ENCODE assay signal across 1 cellular context in the genomic region with DNA sequence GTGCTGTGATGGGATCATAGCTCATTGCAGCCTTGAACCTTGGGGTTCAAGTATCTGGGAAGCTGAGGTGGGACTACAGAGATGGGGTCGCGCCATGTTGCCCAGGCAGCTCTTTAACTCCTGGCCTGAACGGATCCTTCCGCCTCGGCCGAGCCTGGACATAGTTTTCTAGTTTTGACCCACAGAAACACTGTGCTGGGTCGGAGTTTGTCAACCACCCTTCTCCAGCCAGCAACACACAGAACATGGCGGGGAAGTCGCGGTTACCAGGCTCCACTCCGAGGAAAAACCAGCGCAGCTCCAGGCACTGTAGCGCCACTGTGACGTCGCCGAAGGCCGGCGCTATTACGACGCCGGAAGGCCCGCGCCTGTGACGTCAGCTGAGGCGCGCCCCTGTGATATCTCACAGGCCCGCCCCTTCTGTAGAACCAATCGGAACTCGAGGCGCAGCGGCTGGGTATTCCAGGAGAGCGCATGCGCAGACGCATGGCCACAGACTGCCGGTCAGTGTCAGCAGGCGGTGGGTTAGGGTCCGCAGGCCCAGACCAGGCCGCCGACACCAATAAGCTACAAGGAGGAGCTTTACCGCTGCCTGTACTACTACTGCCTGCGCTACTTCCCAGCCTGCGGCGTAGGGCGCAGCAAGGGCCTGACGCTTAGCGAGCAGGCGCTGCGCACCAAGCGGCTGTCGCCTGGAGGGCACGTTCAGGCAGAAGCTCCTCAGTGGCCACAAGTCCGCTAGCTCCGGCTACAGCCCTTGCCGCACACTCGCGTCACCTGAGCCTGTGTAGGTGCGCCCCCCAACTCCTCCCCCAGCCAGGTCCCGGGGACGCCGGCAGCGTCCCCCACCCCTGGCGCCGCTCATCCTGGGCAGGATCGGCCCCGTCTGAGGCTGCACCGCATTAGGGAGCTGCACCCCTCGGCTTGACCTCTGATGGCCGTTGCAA.
TF ChIP-seq lines count a peak whose summit lies in the region.

No MANE protein-coding gene starts in this region.

TF ChIP-seq in HepG2, 621 proteins besides CTCF, POLR2A, EP300 and RAD21 (continued from another document and continues in another):
- TF ChIP-seq, protein P1, sequence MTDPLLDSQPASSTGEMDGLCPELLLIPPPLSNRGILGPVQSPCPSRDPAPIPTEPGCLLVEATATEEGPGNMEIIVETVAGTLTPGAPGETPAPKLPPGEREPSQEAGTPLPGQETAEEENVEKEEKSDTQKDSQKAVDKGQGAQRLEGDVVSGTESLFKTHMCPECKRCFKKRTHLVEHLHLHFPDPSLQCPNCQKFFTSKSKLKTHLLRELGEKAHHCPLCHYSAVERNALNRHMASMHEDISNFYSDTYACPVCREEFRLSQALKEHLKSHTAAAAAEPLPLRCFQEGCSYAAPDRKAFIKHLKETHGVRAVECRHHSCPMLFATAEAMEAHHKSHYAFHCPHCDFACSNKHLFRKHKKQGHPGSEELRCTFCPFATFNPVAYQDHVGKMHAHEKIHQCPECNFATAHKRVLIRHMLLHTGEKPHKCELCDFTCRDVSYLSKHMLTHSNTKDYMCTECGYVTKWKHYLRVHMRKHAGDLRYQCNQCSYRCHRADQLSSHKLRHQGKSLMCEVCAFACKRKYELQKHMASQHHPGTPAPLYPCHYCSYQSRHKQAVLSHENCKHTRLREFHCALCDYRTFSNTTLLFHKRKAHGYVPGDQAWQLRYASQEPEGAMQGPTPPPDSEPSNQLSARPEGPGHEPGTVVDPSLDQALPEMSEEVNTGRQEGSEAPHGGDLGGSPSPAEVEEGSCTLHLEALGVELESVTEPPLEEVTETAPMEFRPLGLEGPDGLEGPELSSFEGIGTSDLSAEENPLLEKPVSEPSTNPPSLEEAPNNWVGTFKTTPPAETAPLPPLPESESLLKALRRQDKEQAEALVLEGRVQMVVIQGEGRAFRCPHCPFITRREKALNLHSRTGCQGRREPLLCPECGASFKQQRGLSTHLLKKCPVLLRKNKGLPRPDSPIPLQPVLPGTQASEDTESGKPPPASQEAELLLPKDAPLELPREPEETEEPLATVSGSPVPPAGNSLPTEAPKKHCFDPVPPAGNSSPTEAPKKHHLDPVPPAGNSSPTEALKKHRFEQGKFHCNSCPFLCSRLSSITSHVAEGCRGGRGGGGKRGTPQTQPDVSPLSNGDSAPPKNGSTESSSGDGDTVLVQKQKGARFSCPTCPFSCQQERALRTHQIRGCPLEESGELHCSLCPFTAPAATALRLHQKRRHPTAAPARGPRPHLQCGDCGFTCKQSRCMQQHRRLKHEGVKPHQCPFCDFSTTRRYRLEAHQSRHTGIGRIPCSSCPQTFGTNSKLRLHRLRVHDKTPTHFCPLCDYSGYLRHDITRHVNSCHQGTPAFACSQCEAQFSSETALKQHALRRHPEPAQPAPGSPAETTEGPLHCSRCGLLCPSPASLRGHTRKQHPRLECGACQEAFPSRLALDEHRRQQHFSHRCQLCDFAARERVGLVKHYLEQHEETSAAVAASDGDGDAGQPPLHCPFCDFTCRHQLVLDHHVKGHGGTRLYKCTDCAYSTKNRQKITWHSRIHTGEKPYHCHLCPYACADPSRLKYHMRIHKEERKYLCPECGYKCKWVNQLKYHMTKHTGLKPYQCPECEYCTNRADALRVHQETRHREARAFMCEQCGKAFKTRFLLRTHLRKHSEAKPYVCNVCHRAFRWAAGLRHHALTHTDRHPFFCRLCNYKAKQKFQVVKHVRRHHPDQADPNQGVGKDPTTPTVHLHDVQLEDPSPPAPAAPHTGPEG (CRISPR knock-in tag; IDR thresholded peaks at IDR 0.05): peak; percentile 81; the same call in 1 of the 2 replicates
- TF ChIP-seq ZNF362 (CRISPR knock-in tag; IDR thresholded peaks at IDR 0.05; ENCODE audit: borderline replicate concordance): no peak; the same call in 1 of the 2 replicates
- peak; percentile 39; the same call in 1 of the 2 replicates for TF ChIP-seq NR2F2 (IDR thresholded peaks at IDR 0.05; ENCODE audit: borderline replicate concordance, low read depth)
- TF ChIP-seq KDM2A (CRISPR knock-in tag; IDR thresholded peaks at IDR 0.05; ENCODE audit: borderline replicate concordance, low read depth): peak; percentile 79
- peak; percentile 84; the same call in 1 of the 2 replicates for TF ChIP-seq ZNF33B (CRISPR knock-in tag; IDR thresholded peaks at IDR 0.05)
- peak; percentile 34; the same call in 1 of the 2 replicates for TF ChIP-seq FOXO1 (CRISPR knock-in tag; IDR thresholded peaks at IDR 0.05)
- TF ChIP-seq MYC (CRISPR knock-in tag; IDR thresholded peaks at IDR 0.05; ENCODE audit: borderline replicate concordance): peak; percentile 94
- no peak; the same call in 1 of the 2 replicates for TF ChIP-seq PAX8 (CRISPR knock-in tag; IDR thresholded peaks at IDR 0.05; ENCODE audit: borderline replicate concordance)
- TF ChIP-seq IKZF1 (IDR thresholded peaks at IDR 0.05): no peak
- peak; percentile 96 for TF ChIP-seq SATB2 (CRISPR knock-in tag; IDR thresholded peaks at IDR 0.05)
- TF ChIP-seq MEIS2 (CRISPR knock-in tag; IDR thresholded peaks at IDR 0.05): peak; percentile 59; the same call in 1 of the 2 replicates
- 0 out of 2 replicates have a peak, but pooled peaks have one; percentile 25 for TF ChIP-seq ZNF576 (CRISPR knock-in tag; IDR thresholded peaks at IDR 0.05)
- peak; percentile 86 for TF ChIP-seq NRL (CRISPR knock-in tag; IDR thresholded peaks at IDR 0.05; ENCODE audit: borderline replicate concordance)
- TF ChIP-seq ZFP41 (CRISPR knock-in tag; IDR thresholded peaks at IDR 0.05; ENCODE audit: borderline replicate concordance): no peak
- TF ChIP-seq ZNF329 (CRISPR knock-in tag; IDR thresholded peaks at IDR 0.05; ENCODE audit: low read depth): peak; percentile 75; the same call in 1 of the 2 replicates
- no peak for TF ChIP-seq AGO1 (IDR thresholded peaks at IDR 0.05; ENCODE audit: low read depth, low read length, poor library complexity, severe bottlenecking)
- TF ChIP-seq, protein P2, sequence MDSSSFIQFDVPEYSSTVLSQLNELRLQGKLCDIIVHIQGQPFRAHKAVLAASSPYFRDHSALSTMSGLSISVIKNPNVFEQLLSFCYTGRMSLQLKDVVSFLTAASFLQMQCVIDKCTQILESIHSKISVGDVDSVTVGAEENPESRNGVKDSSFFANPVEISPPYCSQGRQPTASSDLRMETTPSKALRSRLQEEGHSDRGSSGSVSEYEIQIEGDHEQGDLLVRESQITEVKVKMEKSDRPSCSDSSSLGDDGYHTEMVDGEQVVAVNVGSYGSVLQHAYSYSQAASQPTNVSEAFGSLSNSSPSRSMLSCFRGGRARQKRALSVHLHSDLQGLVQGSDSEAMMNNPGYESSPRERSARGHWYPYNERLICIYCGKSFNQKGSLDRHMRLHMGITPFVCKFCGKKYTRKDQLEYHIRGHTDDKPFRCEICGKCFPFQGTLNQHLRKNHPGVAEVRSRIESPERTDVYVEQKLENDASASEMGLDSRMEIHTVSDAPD (CRISPR knock-in tag; IDR thresholded peaks at IDR 0.05): peak; percentile 50
- TF ChIP-seq ZBTB46 (CRISPR knock-in tag; IDR thresholded peaks at IDR 0.05; ENCODE audit: borderline replicate concordance): no peak
- TF ChIP-seq ZNF33A (CRISPR knock-in tag; IDR thresholded peaks at IDR 0.05; ENCODE audit: borderline replicate concordance): no peak
- peak; percentile 91; the same call in 1 of the 2 replicates for TF ChIP-seq KDM5B (CRISPR knock-in tag; IDR thresholded peaks at IDR 0.05; ENCODE audit: borderline replicate concordance)
- TF ChIP-seq FOXP1 (IDR thresholded peaks at IDR 0.05): no peak
- no peak for TF ChIP-seq FOXP1 (CRISPR knock-in tag; IDR thresholded peaks at IDR 0.05)
- TF ChIP-seq HCFC1 (IDR thresholded peaks at IDR 0.05; ENCODE audit: low read depth, low read length): 0 out of 2 replicates have a peak, but pooled peaks have one; percentile 20
- no peak; the same call in 1 of the 2 replicates for TF ChIP-seq ZNF720 (CRISPR knock-in tag; IDR thresholded peaks at IDR 0.05)
- peak; percentile 87; the same call in 1 of the 2 replicates for TF ChIP-seq CC2D1A (CRISPR knock-in tag; IDR thresholded peaks at IDR 0.05)
- no peak for TF ChIP-seq ZNF282 (IDR thresholded peaks at IDR 0.05; ENCODE audit: partially characterized antibody)
- peak; percentile 70 for TF ChIP-seq ZNF768 (CRISPR knock-in tag; IDR thresholded peaks at IDR 0.05)
- TF ChIP-seq ZNF703 (CRISPR knock-in tag; IDR thresholded peaks at IDR 0.05; ENCODE audit: borderline replicate concordance): peak; percentile 72; the same call in 1 of the 2 replicates
- no peak for TF ChIP-seq MAFG (CRISPR knock-in tag; IDR thresholded peaks at IDR 0.05)
- peak; percentile 88; the same call in 1 of the 2 replicates for TF ChIP-seq NFKB2 (CRISPR knock-in tag; IDR thresholded peaks at IDR 0.05; ENCODE audit: borderline replicate concordance)
- no peak for TF ChIP-seq ZNF207 (IDR thresholded peaks at IDR 0.05; ENCODE audit: borderline replicate concordance)
- TF ChIP-seq ZNF264 (CRISPR knock-in tag; IDR thresholded peaks at IDR 0.05): peak; percentile 24; the same call in 1 of the 2 replicates
- TF ChIP-seq FOXC1 (CRISPR knock-in tag; IDR thresholded peaks at IDR 0.05; ENCODE audit: borderline replicate concordance): peak; percentile 97
- TF ChIP-seq, protein P3, sequence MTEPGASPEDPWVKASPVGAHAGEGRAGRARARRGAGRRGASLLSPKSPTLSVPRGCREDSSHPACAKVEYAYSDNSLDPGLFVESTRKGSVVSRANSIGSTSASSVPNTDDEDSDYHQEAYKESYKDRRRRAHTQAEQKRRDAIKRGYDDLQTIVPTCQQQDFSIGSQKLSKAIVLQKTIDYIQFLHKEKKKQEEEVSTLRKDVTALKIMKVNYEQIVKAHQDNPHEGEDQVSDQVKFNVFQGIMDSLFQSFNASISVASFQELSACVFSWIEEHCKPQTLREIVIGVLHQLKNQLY (CRISPR knock-in tag; IDR thresholded peaks at IDR 0.05): peak; percentile 67; the same call in 1 of the 2 replicates
- TF ChIP-seq HDAC2 (CRISPR knock-in tag; IDR thresholded peaks at IDR 0.05): peak; percentile 77
- peak; percentile 45; the same call in 1 of the 2 replicates for TF ChIP-seq SP5 (CRISPR knock-in tag; IDR thresholded peaks at IDR 0.05; ENCODE audit: borderline replicate concordance, low read depth)
- peak; percentile 45; the same call in 1 of the 2 replicates for TF ChIP-seq CAMTA2 (CRISPR knock-in tag; IDR thresholded peaks at IDR 0.05; ENCODE audit: borderline replicate concordance)
- no peak for TF ChIP-seq MAFK (conservative IDR thresholded peaks at IDR 0.05 in 1 of 2, IDR thresholded peaks at IDR 0.05 in 1 of 2; ENCODE audit: low read length in 2 of 2)
- TF ChIP-seq, protein P4, sequence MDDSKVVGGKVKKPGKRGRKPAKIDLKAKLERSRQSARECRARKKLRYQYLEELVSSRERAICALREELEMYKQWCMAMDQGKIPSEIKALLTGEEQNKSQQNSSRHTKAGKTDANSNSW (CRISPR knock-in tag; IDR thresholded peaks at IDR 0.05; ENCODE audit: borderline replicate concordance): 0 out of 2 replicates have a peak, but pooled peaks have one; percentile 77
- TF ChIP-seq THAP11 (CRISPR knock-in tag; IDR thresholded peaks at IDR 0.05): peak; percentile 90
- 0 out of 2 replicates have a peak, but pooled peaks have one; percentile 73 for TF ChIP-seq NFIB (CRISPR knock-in tag; IDR thresholded peaks at IDR 0.05; ENCODE audit: borderline replicate concordance)
- no peak for TF ChIP-seq PAF1 (CRISPR knock-in tag; IDR thresholded peaks at IDR 0.05)
- peak; percentile 68 to 84; a peak in 3 of 4 replicates for TF ChIP-seq KLF16 (CRISPR knock-in tag; IDR thresholded peaks at IDR 0.05)
- TF ChIP-seq, protein P5, sequence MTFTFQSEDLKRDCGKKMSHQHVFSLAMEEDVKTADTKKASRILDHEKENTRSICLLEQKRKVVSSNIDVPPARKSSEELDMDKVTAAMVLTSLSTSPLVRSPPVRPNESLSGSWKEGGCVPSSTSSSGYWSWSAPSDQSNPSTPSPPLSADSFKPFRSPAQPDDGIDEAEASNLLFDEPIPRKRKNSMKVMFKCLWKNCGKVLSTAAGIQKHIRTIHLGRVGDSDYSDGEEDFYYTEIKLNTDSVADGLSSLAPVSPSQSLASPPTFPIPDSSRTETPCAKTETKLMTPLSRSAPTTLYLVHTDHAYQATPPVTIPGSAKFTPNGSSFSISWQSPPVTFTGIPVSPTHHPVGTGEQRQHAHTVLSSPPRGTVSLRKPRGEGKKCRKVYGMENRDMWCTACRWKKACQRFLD (CRISPR knock-in tag; IDR thresholded peaks at IDR 0.05; ENCODE audit: borderline replicate concordance): peak; percentile 97
- TF ChIP-seq FIP1L1 (IDR thresholded peaks at IDR 0.05; ENCODE audit: borderline replicate concordance, insufficient read depth, low read depth, low read length): no peak
- no peak for TF ChIP-seq TRIM24 (CRISPR knock-in tag; IDR thresholded peaks at IDR 0.05)
- 0 out of 2 replicates have a peak, but pooled peaks have one; percentile 58 for TF ChIP-seq ZSCAN20 (CRISPR knock-in tag; IDR thresholded peaks at IDR 0.05; ENCODE audit: borderline replicate concordance)
- peak; percentile 76; the same call in 1 of the 2 replicates for TF ChIP-seq ZNF672 (CRISPR knock-in tag; IDR thresholded peaks at IDR 0.05)
- TF ChIP-seq THYN1 (CRISPR knock-in tag; IDR thresholded peaks at IDR 0.05; ENCODE audit: borderline replicate concordance, low read depth): no peak
- no peak for TF ChIP-seq ZNF432 (CRISPR knock-in tag; IDR thresholded peaks at IDR 0.05; ENCODE audit: borderline replicate concordance)
